ENCODE assay signal across 8 cellular contexts in the genomic region with DNA sequence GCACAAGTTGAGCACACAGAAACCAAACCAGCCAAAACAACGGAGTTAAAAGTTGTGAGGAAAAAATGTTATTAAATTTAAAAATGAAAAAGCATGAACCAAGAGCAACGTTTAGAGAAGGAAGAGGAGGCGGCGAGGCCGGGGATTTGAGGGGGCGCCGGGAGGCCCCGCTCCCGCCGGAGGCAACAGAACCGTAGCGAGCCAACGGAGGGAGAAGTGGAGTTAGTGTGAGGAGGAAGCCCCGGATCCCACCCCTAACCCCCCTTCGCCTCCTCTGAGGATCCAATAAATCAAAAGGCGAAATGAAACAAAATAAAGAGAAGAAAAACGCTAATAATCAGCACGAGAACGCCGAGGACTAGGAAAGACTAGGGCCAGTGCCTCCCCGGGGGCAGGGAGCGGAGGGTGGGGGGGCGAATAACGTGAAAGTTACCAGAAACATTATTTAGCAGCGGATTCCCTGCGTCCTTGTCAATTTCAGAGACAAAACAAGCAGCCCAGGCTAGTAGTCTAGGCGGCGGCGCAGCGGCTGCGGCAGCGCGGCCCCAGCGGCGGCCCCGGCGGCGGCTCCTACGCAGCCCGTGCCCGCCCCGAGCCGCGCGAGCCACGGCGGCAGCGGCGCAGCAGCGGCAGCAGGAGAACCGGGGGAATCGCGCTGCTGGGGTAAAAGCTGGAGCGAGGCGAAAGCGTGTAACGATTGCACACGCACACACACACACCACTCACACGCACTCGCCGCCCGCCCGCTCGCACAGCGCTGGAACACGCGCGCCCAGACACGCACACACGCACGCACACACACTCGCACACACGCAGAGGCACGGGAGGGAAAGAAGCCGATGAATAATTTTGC. TPM values are rescaled to one million over a fixed set of nuclear protein-coding genes. Genes with fewer than 3 reads are reported as not detected.
DNase-seq lines count a peak whose midpoint lies in the region; ATAC-seq, FAIRE-seq and TF ChIP-seq lines count a peak whose summit lies in the region.

No MANE protein-coding gene starts in this region.

- H3K9ac ChIP-seq in HUES6 (ENCODE audit: low read length) = peak overlapping the region; percentile 53

- H3K27ac Mint-ChIP-seq in activated CD8-positive, alpha-beta T cell treated with anti-CD3 and anti-CD28 coated beads, Interleukin-2, amount 10 ng/mL, durations not matched to agents 7 days and 5 days = no peak overlapping the region

- peak; percentile 40 for FAIRE-seq in GM12892 (lab: Jason Lieb, UNC)

- H3K4me1 Mint-ChIP-seq in activated CD8-positive, alpha-beta T cell treated with anti-CD3 and anti-CD28 coated beads, Interleukin-2, amount 10 ng/mL, durations not matched to agents 7 days and 5 days (ENCODE audit: low read depth) = peaks cover 39% of the 10 kb centered on the region

- H3K4me1 ChIP-seq in HUES6 (ENCODE audit: control insufficient read depth, insufficient read depth, low read length) = peaks cover 34% of the 10 kb centered on the region
- H3K4me1 ChIP-seq in neutrophil (ENCODE audit: control insufficient read depth in 1 of 2, insufficient read depth in 1 of 2, low read depth in 1 of 2, low read length in 1 of 2) = peaks cover 28 to 34% of the 10 kb centered on the region in 2 experiments

- TF ChIP-seq POLR2A in GM12892 (IDR thresholded peaks at IDR 0.05; ENCODE audit: low read depth, low read length) = peak; percentile 48; the same call in 1 of the 2 replicates

- H3K27ac ChIP-seq in HUES6 (ENCODE audit: low read depth, low read length) = no peak overlapping the region
- no peak overlapping the region for H3K27ac ChIP-seq in neutrophil

- peaks cover 11% of the 10 kb centered on the region for H3K9me3 Mint-ChIP-seq in activated CD8-positive, alpha-beta T cell treated with anti-CD3 and anti-CD28 coated beads, Interleukin-2, amount 10 ng/mL, durations not matched to agents 7 days and 5 days (ENCODE audit: insufficient read depth)

- peak; percentile 52 for ATAC-seq in activated CD8-positive, alpha-beta T cell treated with anti-CD3 and anti-CD28 coated beads, Interleukin-2, amount 10 ng/mL, durations not matched to agents 7 days and 5 days
- no peak for ATAC-seq in GM21619 (IDR thresholded peaks at IDR 0.05; ENCODE audit: unreplicated experiment)

- DNase-seq in AG08396 (ENCODE audit: low spot score) (peak; percentile 63), GM12892 (ENCODE audit: insufficient read length) (peak; percentile 47), germinal center (ENCODE audit: low spot score) (peak; percentile 58), OCI-M2 (lab: John Stamatoyannopoulos, UW; ENCODE audit: unreplicated experiment) (no peak)
- DNase-seq in activated CD8-positive, alpha-beta T cell treated with anti-CD3 and anti-CD28 coated beads, Interleukin-2, amount 10 ng/mL, durations not matched to agents 7 days and 5 days = peak; percentile 28

- TF ChIP-seq CTCF in neutrophil (IDR thresholded peaks at IDR 0.05) = no peak

- H3K36me3 ChIP-seq in HUES6 (ENCODE audit: control insufficient read depth, insufficient read depth, low read length) (no peaks in the 10 kb centered on the region), neutrophil (no peaks in the 10 kb centered on the region)

- CTCF ChIA-PET in activated CD8-positive, alpha-beta T cell treated with anti-CD3 and anti-CD28 coated beads, Interleukin-2, amount 10 ng/mL, durations not matched to agents 7 days and 5 days (lab: Charles Lee) = no interaction called here

- H3K9me3 ChIP-seq in HUES6 (ENCODE audit: control insufficient read depth, insufficient read depth, low read depth, low read length) = no peaks in the 10 kb centered on the region
- H3K9me3 ChIP-seq in neutrophil = no peaks in the 10 kb centered on the region

- peaks cover 17% of the 10 kb centered on the region for H3K36me3 Mint-ChIP-seq in activated CD8-positive, alpha-beta T cell treated with anti-CD3 and anti-CD28 coated beads, Interleukin-2, amount 10 ng/mL, durations not matched to agents 7 days and 5 days (ENCODE audit: low read depth)

- H3K4me3 ChIP-seq in HUES6 (ENCODE audit: low read depth, low read length) (peak overlapping the region; percentile 90), neutrophil (ENCODE audit: low read depth in 1 of 2, low read length in 1 of 2) (peak overlapping the region; percentile 14 to 61)

- POLR2A ChIA-PET in activated CD8-positive, alpha-beta T cell treated with anti-CD3 and anti-CD28 coated beads, Interleukin-2, amount 10 ng/mL, durations not matched to agents 7 days and 5 days (lab: Charles Lee) = no interaction called here

- H3K4me3 Mint-ChIP-seq in activated CD8-positive, alpha-beta T cell treated with anti-CD3 and anti-CD28 coated beads, Interleukin-2, amount 10 ng/mL, durations not matched to agents 7 days and 5 days = peak overlapping the region; percentile 61

- H3K27me3 Mint-ChIP-seq in activated CD8-positive, alpha-beta T cell treated with anti-CD3 and anti-CD28 coated beads, Interleukin-2, amount 10 ng/mL, durations not matched to agents 7 days and 5 days (ENCODE audit: low read depth) = peaks cover 80% of the 10 kb centered on the region

- H3K27me3 ChIP-seq in HUES6 (ENCODE audit: control insufficient read depth, insufficient read depth, low read length) = peaks cover 76% of the 10 kb centered on the region
- peaks cover 100% of the 10 kb centered on the region for H3K27me3 ChIP-seq in neutrophil

RNA-seq across cellular contexts. Expression of a gene that starts 1.7 kb away (rescaled TPM):
- 18.5 TPM for polyA plus RNA-seq in GM12892 (2012; ENCODE audit: missing spikeins)
- total RNA-seq in activated CD8-positive, alpha-beta T cell treated with anti-CD3 and anti-CD28 coated beads, Interleukin-2, amount 10 ng/mL, durations not matched to agents 7 days and 5 days = not detected
